In the genomic region with DNA sequence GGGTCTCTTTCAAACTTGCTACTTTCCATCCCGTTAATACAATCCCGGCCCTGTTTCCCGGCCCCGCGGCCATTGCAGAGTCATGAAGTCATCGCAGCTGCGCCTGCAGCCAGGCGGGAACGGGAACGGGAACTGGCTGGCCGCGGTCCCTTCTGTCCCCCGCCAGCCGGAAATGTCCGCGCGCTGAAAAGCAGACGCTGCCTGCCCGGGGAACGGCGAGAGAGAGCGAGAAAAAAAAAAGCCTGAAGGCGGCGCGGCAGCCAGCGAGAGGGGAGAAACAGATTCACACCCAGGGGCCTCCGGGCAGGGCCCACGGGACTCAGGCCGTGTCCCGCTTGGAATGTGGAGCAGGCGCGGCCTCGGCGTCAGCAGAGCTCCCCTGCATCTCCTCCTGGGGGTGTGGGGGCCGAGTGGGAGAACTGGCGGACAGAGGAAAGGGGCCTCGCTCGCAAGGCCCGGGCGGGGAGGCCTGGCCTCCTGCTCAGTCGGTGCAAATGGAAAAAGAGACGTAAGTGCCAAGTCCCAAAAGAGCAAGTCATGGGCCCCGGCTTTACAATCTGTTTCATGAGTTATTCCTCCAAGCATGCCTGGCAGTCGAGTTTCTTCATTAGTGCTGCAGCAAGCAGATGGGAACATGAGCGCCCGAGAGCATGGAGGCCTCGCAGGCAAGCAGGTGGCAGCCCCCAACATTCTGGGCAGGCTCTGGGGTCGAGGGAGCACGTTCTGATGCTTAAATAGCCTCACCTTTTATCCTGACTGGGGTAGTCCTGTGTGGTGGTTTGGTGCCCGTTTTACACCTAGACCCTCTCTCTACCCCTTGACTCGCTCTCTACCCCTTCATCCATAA, we compare ENCODE assay signal across 8 cellular contexts.
DNase-seq lines count a peak whose midpoint lies in the region; ATAC-seq and TF ChIP-seq lines count a peak whose summit lies in the region.

No MANE protein-coding gene starts in this region.

- no peaks in the 10 kb centered on the region for H3K27me3 ChIP-seq in KMS-11 (ENCODE audit: insufficient read depth, low read depth)
- no peaks in the 10 kb centered on the region for H3K27me3 ChIP-seq in iPS DF 6.9 (ENCODE audit: control insufficient read depth, insufficient read depth, low read length)
- peaks cover 4% of the 10 kb centered on the region for H3K27me3 ChIP-seq in rectal smooth muscle tissue (ENCODE audit: control insufficient read depth, insufficient read depth, low read length)
- H3K27me3 ChIP-seq in CD8-positive, alpha-beta T cell (ENCODE audit: insufficient read depth, low read length): peaks cover 12% of the 10 kb centered on the region

- peak; percentile 23; the same call in 1 of the 2 replicates for TF ChIP-seq CTCF in AG10803 (conservative IDR thresholded peaks at IDR 0.05; ENCODE audit: low read length)
- no peak for TF ChIP-seq CTCF in KMS-11 (conservative IDR thresholded peaks at IDR 0.05; ENCODE audit: low read depth, low read length)
- no peak for TF ChIP-seq CTCF in MCF 10A (IDR thresholded peaks at IDR 0.05; ENCODE audit: unreplicated experiment)
- TF ChIP-seq CTCF in CD8-positive, alpha-beta T cell (IDR thresholded peaks at IDR 0.05): no peak

- peak overlapping the region; percentile 86 for H3K27ac Mint-ChIP-seq in MCF 10A (ENCODE audit: low read depth, unreplicated experiment)
- H3K27ac Mint-ChIP-seq in CD8-positive, alpha-beta T cell: no peak overlapping the region
- H3K27ac Mint-ChIP-seq in activated T-helper 2 cell treated with anti-CD3 and anti-CD28 coated beads, Interferon-gamma antibody, Interleukin-2, Interleukin-4, amounts not matched to agents 10 μg/mL and 5 μg/mL and 100 μg/mL, durations not matched to agents 14 hours and 24 hours and 36 hours: no peak overlapping the region

- no peaks in the 10 kb centered on the region for H3K9me3 Mint-ChIP-seq in MCF 10A (ENCODE audit: unreplicated experiment)
- H3K9me3 Mint-ChIP-seq in CD8-positive, alpha-beta T cell: peaks cover 6% of the 10 kb centered on the region
- no peaks in the 10 kb centered on the region for H3K9me3 Mint-ChIP-seq in activated T-helper 2 cell treated with anti-CD3 and anti-CD28 coated beads, Interferon-gamma antibody, Interleukin-2, Interleukin-4, amounts not matched to agents 10 μg/mL and 5 μg/mL and 100 μg/mL, durations not matched to agents 14 hours and 24 hours and 36 hours

- no peak overlapping the region for H3K4me2 ChIP-seq in KMS-11

- no peaks in the 10 kb centered on the region for H3K36me3 ChIP-seq in KMS-11 (ENCODE audit: insufficient read depth)
- no peaks in the 10 kb centered on the region for H3K36me3 ChIP-seq in iPS DF 6.9 (ENCODE audit: control insufficient read depth, insufficient read depth, low read length)
- no peaks in the 10 kb centered on the region for H3K36me3 ChIP-seq in rectal smooth muscle tissue (ENCODE audit: control insufficient read depth, insufficient read depth, low read length)
- no peaks in the 10 kb centered on the region for H3K36me3 ChIP-seq in CD8-positive, alpha-beta T cell (ENCODE audit: insufficient read depth, low read length)

- H3K79me2 ChIP-seq in KMS-11 (ENCODE audit: insufficient read depth, low read depth): no peaks in the 10 kb centered on the region

- H3K9ac ChIP-seq in KMS-11 (no peak overlapping the region), rectal smooth muscle tissue (ENCODE audit: low read length) (peak overlapping the region; percentile 19)

- H3K4me1 ChIP-seq in KMS-11 (ENCODE audit: low read depth, poor library complexity, severe bottlenecking) (no peaks in the 10 kb centered on the region), iPS DF 6.9 (ENCODE audit: control insufficient read depth, insufficient read depth, low read length) (no peaks in the 10 kb centered on the region), rectal smooth muscle tissue (ENCODE audit: control insufficient read depth, insufficient read depth, low read length) (peaks cover 10% of the 10 kb centered on the region)
- H3K4me1 ChIP-seq in CD8-positive, alpha-beta T cell (ENCODE audit: insufficient read depth, low read length): no peaks in the 10 kb centered on the region

- H3K27ac ChIP-seq in KMS-11 (no peak overlapping the region), iPS DF 6.9 (ENCODE audit: low read length) (no peak overlapping the region), rectal smooth muscle tissue (ENCODE audit: low read depth, low read length) (peak overlapping the region; percentile 95)
- H3K27ac ChIP-seq in CD8-positive, alpha-beta T cell (ENCODE audit: low read depth, low read length): no peak overlapping the region

- H3K36me3 Mint-ChIP-seq in MCF 10A (ENCODE audit: insufficient read depth, unreplicated experiment): no peaks in the 10 kb centered on the region
- H3K36me3 Mint-ChIP-seq in CD8-positive, alpha-beta T cell: no peaks in the 10 kb centered on the region
- H3K36me3 Mint-ChIP-seq in activated T-helper 2 cell treated with anti-CD3 and anti-CD28 coated beads, Interferon-gamma antibody, Interleukin-2, Interleukin-4, amounts not matched to agents 10 μg/mL and 5 μg/mL and 100 μg/mL, durations not matched to agents 14 hours and 24 hours and 36 hours (ENCODE audit: low read depth): no peaks in the 10 kb centered on the region

- H2AFZ ChIP-seq in KMS-11 (ENCODE audit: low read depth): peak overlapping the region; percentile 12; the same call in 1 of the 2 replicates

- DNase-seq in AG10803 (ENCODE audit: low read depth) (peak; percentile 81), MCF 10A (ENCODE audit: unreplicated experiment) (peak; percentile 22), iPS DF 6.9 (ENCODE audit: low read depth, low spot score) (peak; percentile 33)
- DNase-seq in CD8-positive, alpha-beta T cell: no peak
- DNase-seq in activated T-helper 2 cell treated with anti-CD3 and anti-CD28 coated beads, Interferon-gamma antibody, Interleukin-2, Interleukin-4, amounts not matched to agents 10 μg/mL and 5 μg/mL and 100 μg/mL, durations not matched to agents 14 hours and 24 hours and 36 hours (ENCODE audit: low spot score): no peak

- peak overlapping the region; percentile 74 for H3K4me3 Mint-ChIP-seq in MCF 10A (ENCODE audit: unreplicated experiment)
- H3K4me3 Mint-ChIP-seq in CD8-positive, alpha-beta T cell: no peak overlapping the region
- H3K4me3 Mint-ChIP-seq in activated T-helper 2 cell treated with anti-CD3 and anti-CD28 coated beads, Interferon-gamma antibody, Interleukin-2, Interleukin-4, amounts not matched to agents 10 μg/mL and 5 μg/mL and 100 μg/mL, durations not matched to agents 14 hours and 24 hours and 36 hours (ENCODE audit: low read depth): no peak overlapping the region

- no peak for ATAC-seq in GM18868 (IDR thresholded peaks at IDR 0.05; ENCODE audit: unreplicated experiment)
- ATAC-seq in CD8-positive, alpha-beta T cell: no peak

- H3K4me3 ChIP-seq in AG10803 (ENCODE audit: low read length) (peak overlapping the region; percentile 40), KMS-11 (IDR thresholded peaks at IDR 0.05; ENCODE audit: insufficient read depth, low read depth, low read length) (no peak overlapping the region), iPS DF 6.9 (ENCODE audit: low read length) (peak overlapping the region; percentile 2; the same call in 1 of the 2 replicates), rectal smooth muscle tissue (ENCODE audit: low read length) (peak overlapping the region; percentile 39)
- no peak overlapping the region for H3K4me3 ChIP-seq in CD8-positive, alpha-beta T cell (ENCODE audit: low read depth, low read length)

- CTCF ChIA-PET in MCF 10A (lab: Yijun Ruan, JAX): no interaction called here
- CTCF ChIA-PET in CD8-positive, alpha-beta T cell (lab: Charles Lee): no interaction called here

- no peaks in the 10 kb centered on the region for H4K20me1 ChIP-seq in KMS-11 (ENCODE audit: insufficient read depth)

- POLR2A ChIA-PET in MCF 10A (lab: Yijun Ruan, JAX): no interaction called here
- POLR2A ChIA-PET in CD8-positive, alpha-beta T cell (lab: Charles Lee): no interaction called here

- peaks cover 9% of the 10 kb centered on the region for H3K27me3 Mint-ChIP-seq in MCF 10A (ENCODE audit: insufficient read depth, unreplicated experiment)
- H3K27me3 Mint-ChIP-seq in CD8-positive, alpha-beta T cell (ENCODE audit: low read depth): peaks cover 48% of the 10 kb centered on the region
- peaks cover 23% of the 10 kb centered on the region for H3K27me3 Mint-ChIP-seq in activated T-helper 2 cell treated with anti-CD3 and anti-CD28 coated beads, Interferon-gamma antibody, Interleukin-2, Interleukin-4, amounts not matched to agents 10 μg/mL and 5 μg/mL and 100 μg/mL, durations not matched to agents 14 hours and 24 hours and 36 hours (ENCODE audit: low read depth)

- no CpG with 5 or more reads among the region's 51 CpGs for WGBS in iPS DF 6.9 (ENCODE audit: insufficient coverage, insufficient read length)

- no TSS peak for BruUV-seq in MCF 10A (replicated peaks; lab: Mats Ljungman, UMichigan)

- no peaks in the 10 kb centered on the region for H3K9me3 ChIP-seq in iPS DF 6.9 (ENCODE audit: control insufficient read depth, insufficient read depth, low read length)
- H3K9me3 ChIP-seq in CD8-positive, alpha-beta T cell (ENCODE audit: low read length): no peaks in the 10 kb centered on the region

- intact Hi-C loops in MCF 10A (cut with micrococcal nuclease): no loop called here
- intact Hi-C loops in CD8-positive, alpha-beta T cell (cut with DNase I, micrococcal nuclease): no loop called here
- intact Hi-C loops in activated T-helper 2 cell treated with anti-CD3 and anti-CD28 coated beads, Interferon-gamma antibody, Interleukin-2, Interleukin-4, amounts not matched to agents 10 μg/mL and 5 μg/mL and 100 μg/mL, durations not matched to agents 14 hours and 24 hours and 36 hours (cut with micrococcal nuclease): no loop called here

- H3K4me1 Mint-ChIP-seq in MCF 10A (ENCODE audit: insufficient read depth, unreplicated experiment): peaks cover 6% of the 10 kb centered on the region
- H3K4me1 Mint-ChIP-seq in CD8-positive, alpha-beta T cell (ENCODE audit: low read depth): peaks cover 2% of the 10 kb centered on the region
- no peaks in the 10 kb centered on the region for H3K4me1 Mint-ChIP-seq in activated T-helper 2 cell treated with anti-CD3 and anti-CD28 coated beads, Interferon-gamma antibody, Interleukin-2, Interleukin-4, amounts not matched to agents 10 μg/mL and 5 μg/mL and 100 μg/mL, durations not matched to agents 14 hours and 24 hours and 36 hours (ENCODE audit: low read depth)

Comparison
In these comparisons a context has a peak if more than half of its experiments do, and no peak if none do; other contexts are left out.
1. DNase-seq: peak in AG10803 (single experiment), MCF 10A (single experiment) and iPS DF 6.9 (single experiment); none in CD8-positive, alpha-beta T cell (0 of 7) and activated T-helper 2 cell treated with anti-CD3 and anti-CD28 coated beads, Interferon-gamma antibody, Interleukin-2, Interleukin-4, amounts not matched to agents 10 μg/mL and 5 μg/mL and 100 μg/mL, durations not matched to agents 14 hours and 24 hours and 36 hours (single experiment).
2. H3K4me3 ChIP-seq: peak in AG10803 (single experiment), iPS DF 6.9 (single experiment) and rectal smooth muscle tissue (single experiment); none in KMS-11 (single experiment) and CD8-positive, alpha-beta T cell (single experiment).